ENCODE assay signal across 9 cellular contexts in the genomic region with DNA sequence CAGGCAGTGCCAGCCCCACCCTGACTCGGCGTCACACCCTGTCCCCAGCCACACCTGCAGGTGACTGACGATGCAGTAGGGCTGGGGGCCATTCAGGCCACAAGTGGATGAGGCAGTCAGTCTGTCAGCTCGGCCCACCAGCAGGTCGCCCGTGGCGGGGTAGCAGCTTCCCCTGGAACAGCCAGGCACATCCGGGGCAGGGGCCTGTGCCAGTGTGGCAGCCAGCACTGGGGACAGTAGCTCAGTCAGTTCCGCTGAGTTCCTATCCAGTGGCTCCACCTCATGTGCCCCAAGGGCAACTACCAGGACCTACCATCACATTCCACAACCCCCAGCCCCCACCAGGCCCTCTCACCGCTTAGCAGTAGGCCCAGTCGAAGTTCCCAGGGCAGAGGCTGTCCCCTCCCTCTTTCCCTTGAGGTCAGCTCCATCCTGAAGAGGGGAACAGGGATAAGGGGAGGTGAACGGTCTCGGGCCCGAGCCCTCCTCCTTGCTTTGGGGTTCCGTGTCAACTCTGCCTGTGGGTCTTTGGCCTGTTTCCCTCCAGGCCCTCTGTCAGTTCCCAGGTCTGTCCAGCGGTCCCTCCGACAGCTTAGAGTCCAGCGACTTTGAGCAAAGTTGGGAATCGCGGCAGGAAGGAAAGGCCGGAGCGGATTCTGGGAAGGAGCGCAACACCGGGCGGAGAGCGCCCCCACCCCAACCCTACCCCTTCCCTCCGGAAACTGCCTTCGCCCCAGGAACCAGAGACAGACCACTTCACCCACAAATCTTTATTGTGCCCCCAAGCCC. TPM values are rescaled to one million over a fixed set of nuclear protein-coding genes. Genes with fewer than 3 reads are reported as not detected.
DNase-seq lines count a peak whose midpoint lies in the region; ATAC-seq and TF ChIP-seq lines count a peak whose summit lies in the region.
"Had no signal": no experiment of that assay in that cellular context is flagged by ENCODE, and none has a peak within 500 bp of the region (broad histone marks: within the 10 kb centered on the region; RNA-seq: fewer than 3 reads in every experiment).

A gene (minus strand): TSS at position 614 of the 789 bp plus-strand sequence. CDS start 183 bp downstream, at position 431.

- H3K27me3 ChIP-seq in layer of hippocampus (ENCODE audit: control insufficient read depth, insufficient read depth, low read length) (no peaks in the 10 kb centered on the region), smooth muscle cell (ENCODE audit: low read depth) (no peaks in the 10 kb centered on the region)

- H3F3A ChIP-seq in smooth muscle cell (ENCODE audit: low read depth), result no peaks in the 10 kb centered on the region

- H3K27ac ChIP-seq in layer of hippocampus (ENCODE audit: low read depth, low read length) (peak within 1 kb of the TSS; percentile 67), smooth muscle cell (ENCODE audit: low read depth) (peak within 1 kb of the TSS; percentile 75)

- peak; percentile 7 for TF ChIP-seq CTCF in smooth muscle cell (IDR thresholded peaks at IDR 0.05; ENCODE audit: borderline replicate concordance, insufficient read depth, poor library complexity, severe bottlenecking)

- H3K4me2 ChIP-seq in smooth muscle cell, result peak within 1 kb of the TSS; percentile 97

- peak within 1 kb of the TSS; percentile 74 for H3K9ac ChIP-seq in smooth muscle cell (ENCODE audit: low read depth)

- ATAC-seq in HG02884 (IDR thresholded peaks at IDR 0.05; ENCODE audit: unreplicated experiment) (no peak), HG03159 (IDR thresholded peaks at IDR 0.05; ENCODE audit: unreplicated experiment) (no peak), GM19397 (IDR thresholded peaks at IDR 0.05; ENCODE audit: unreplicated experiment) (no peak)

- peak within 1 kb of the TSS; percentile 97 for H2AFZ ChIP-seq in smooth muscle cell (ENCODE audit: low read depth)

- peaks cover 37% of the 10 kb centered on the region for H3K79me2 ChIP-seq in smooth muscle cell (ENCODE audit: low read depth)

- H3K9me3 ChIP-seq in smooth muscle cell (replicated peaks; ENCODE audit: low read depth), result no peaks in the 10 kb centered on the region

- H3K4me1 ChIP-seq in smooth muscle cell (ENCODE audit: low read depth), result peaks cover 14% of the 10 kb centered on the region

- WGBS in smooth muscle cell (ENCODE audit: low lambda C conversion rate), result 3% methylated on average over 27 of the region's 28 CpGs

- DNase-seq in ELR (ENCODE audit: low read depth), result peak; percentile 84
- peak; percentile 72 for DNase-seq in NCI-H82 (lab: John Stamatoyannopoulos, UW)
- peak; percentile 90 for DNase-seq in dermis blood vessel endothelial cell
- peak; percentile 57 for DNase-seq in smooth muscle cell (lab: John Stamatoyannopoulos, UW; ENCODE audit: unreplicated experiment)

- H3K4me3 ChIP-seq in smooth muscle cell, result peak within 1 kb of the TSS; percentile 86

- peaks cover 4% of the 10 kb centered on the region for H4K20me1 ChIP-seq in smooth muscle cell (ENCODE audit: low read depth)

- no peaks in the 10 kb centered on the region for H3K36me3 ChIP-seq in smooth muscle cell (ENCODE audit: low read depth)

RNA-seq across cellular contexts. Expression of the gene that starts here (rescaled TPM):
- 995 and 1,289 TPM in 2 replicates for total RNA-seq in dermis blood vessel endothelial cell
- 354 and 503 TPM in 2 replicates for total RNA-seq in smooth muscle cell
- polyA plus RNA-seq in smooth muscle cell, result 456 and 471 TPM in 2 replicates
- total RNA-seq: T-helper 2 cell treated with Interferon-gamma antibody and Interleukin-4, amounts not matched to agents 100 ng/mL and 5 ng/mL, for 36 hours had no signal
